ENCODE assay signal across 1 cellular context in the genomic region with DNA sequence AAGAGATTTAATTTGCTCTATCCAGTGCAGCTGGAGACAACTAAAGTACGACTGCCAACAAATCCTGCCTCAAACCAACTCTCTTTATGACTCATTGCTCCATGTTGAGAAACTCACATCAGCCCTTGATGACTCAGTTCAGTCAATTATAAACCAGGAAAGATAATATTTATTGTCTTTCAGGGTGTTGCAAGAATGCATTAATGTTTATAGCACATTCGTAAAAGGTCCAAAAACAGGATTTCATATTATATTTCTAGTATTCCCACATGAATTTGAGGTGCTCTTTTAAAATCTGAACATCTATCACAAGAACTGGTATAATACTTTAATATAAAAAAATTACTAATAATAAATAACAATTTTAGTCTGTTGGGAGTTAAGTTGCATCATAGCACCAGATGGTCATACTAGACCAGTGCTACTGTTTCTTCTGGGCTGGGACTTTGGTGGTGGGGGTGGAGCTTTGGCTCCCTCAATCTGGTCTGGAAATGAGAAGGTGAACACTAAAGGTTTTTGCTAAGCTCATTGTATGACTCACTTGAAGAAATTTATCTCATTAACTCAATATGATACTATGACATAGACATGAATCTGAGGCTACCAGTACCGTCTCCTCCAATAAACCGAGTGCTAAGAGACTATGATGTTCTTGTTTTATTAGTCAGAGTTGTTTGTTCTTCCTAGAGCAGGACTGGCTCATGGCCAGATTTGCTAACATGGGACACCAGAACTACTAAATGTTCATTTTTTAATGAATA.
TF ChIP-seq lines count a peak whose summit lies in the region.

No MANE protein-coding gene starts in this region.

TF ChIP-seq in GM12878, 131 proteins besides CTCF, POLR2A, EP300 and RAD21 (continued from another document):
- TF ChIP-seq, protein P1, sequence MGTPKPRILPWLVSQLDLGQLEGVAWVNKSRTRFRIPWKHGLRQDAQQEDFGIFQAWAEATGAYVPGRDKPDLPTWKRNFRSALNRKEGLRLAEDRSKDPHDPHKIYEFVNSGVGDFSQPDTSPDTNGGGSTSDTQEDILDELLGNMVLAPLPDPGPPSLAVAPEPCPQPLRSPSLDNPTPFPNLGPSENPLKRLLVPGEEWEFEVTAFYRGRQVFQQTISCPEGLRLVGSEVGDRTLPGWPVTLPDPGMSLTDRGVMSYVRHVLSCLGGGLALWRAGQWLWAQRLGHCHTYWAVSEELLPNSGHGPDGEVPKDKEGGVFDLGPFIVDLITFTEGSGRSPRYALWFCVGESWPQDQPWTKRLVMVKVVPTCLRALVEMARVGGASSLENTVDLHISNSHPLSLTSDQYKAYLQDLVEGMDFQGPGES (IDR thresholded peaks at IDR 0.05), result no peak
- TF ChIP-seq PAX8 (IDR thresholded peaks at IDR 0.05) (no peak), ZSCAN29 (IDR thresholded peaks at IDR 0.05) (no peak)
